Comparison of ENCODE assay signal across 19 cellular contexts in the genomic region with DNA sequence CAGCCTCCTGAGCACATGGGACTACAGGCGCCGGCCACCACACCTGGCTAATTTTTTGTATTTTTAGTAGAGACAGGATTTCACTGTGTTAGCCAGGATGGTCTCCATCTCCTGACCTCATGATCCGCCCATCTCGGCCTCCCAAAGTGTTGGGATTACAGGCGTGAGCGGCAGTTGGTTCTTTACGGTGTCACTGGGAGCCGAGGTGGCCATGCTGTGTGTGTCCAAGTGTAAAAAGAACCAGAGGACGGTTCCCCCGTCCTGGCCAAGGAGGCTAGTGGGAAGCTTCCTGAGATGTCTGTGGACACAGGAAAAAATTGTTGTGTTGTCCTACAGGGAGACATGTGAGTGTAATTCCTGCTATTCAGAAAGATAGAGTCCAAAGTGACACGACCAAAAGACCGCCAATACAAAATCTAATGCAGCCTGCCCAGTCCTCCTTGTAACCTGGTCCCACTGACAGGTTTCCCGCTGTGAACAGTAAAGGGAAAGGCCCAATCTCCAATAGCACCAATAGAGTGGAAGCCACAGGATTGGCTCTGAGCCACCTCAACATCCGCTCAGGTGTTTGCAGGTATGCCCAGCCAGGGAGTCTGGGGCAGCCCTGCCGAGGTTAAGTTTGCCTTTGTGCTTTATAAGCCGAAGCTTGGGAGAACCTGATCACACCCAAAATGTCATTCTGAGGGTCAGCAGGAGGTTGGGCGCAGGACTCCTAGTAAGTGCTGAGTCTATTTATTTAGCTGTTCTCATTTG. TPM values are rescaled to one million over a fixed set of nuclear protein-coding genes. Genes with fewer than 3 reads are reported as not detected.
DNase-seq lines count a peak whose midpoint lies in the region; ATAC-seq and TF ChIP-seq lines count a peak whose summit lies in the region.
"Had no signal": no experiment of that assay in that cellular context is flagged by ENCODE, and none has a peak within 500 bp of the region (broad histone marks: within the 10 kb centered on the region; RNA-seq: fewer than 3 reads in every experiment).

No MANE protein-coding gene starts in this region.

- no peaks in the 10 kb centered on the region for H3K9me3 ChIP-seq in neutrophil
- H3K9me3 ChIP-seq: gastroesophageal sphincter, upper lobe of left lung had no signal

- H3K36me3 ChIP-seq in neutrophil, result no peaks in the 10 kb centered on the region
- H3K36me3 ChIP-seq: cardiac muscle cell, gastroesophageal sphincter, upper lobe of left lung had no signal

- H3K9me3 Mint-ChIP-seq in activated T-cell treated with anti-CD3 and anti-CD28 coated beads, Interleukin-2, amount 50 U/mL, for 24 hours, result no peaks in the 10 kb centered on the region
- H3K9me3 Mint-ChIP-seq in activated CD4-positive, alpha-beta memory T cell treated with anti-CD3 and anti-CD28 coated beads, Interleukin-2, amount 10 ng/mL, durations not matched to agents 7 days and 5 days, result no peaks in the 10 kb centered on the region
- H3K9me3 Mint-ChIP-seq: stimulated activated naive CD8-positive, alpha-beta T cell treated with anti-CD3 and anti-CD28 coated beads, Interleukin-15, amount 100 ng/mL, for 72 hours had no signal

- H3K27ac ChIP-seq in neutrophil, result peak overlapping the region; percentile 73
- H3K27ac ChIP-seq: cardiac muscle cell, gastroesophageal sphincter, upper lobe of left lung had no signal

- no peak for TF ChIP-seq CTCF in neutrophil (IDR thresholded peaks at IDR 0.05)

- peaks cover 98% of the 10 kb centered on the region for H3K4me1 Mint-ChIP-seq in activated T-cell treated with anti-CD3 and anti-CD28 coated beads, Interleukin-2, amount 50 U/mL, for 24 hours (ENCODE audit: low read depth)
- H3K4me1 Mint-ChIP-seq in activated CD4-positive, alpha-beta memory T cell treated with anti-CD3 and anti-CD28 coated beads, Interleukin-2, amount 10 ng/mL, durations not matched to agents 7 days and 5 days, result peaks cover 98% of the 10 kb centered on the region

- H3K4me3 Mint-ChIP-seq in activated T-cell treated with anti-CD3 and anti-CD28 coated beads, Interleukin-2, amount 50 U/mL, for 24 hours, result no peak overlapping the region
- no peak overlapping the region for H3K4me3 Mint-ChIP-seq in activated CD4-positive, alpha-beta memory T cell treated with anti-CD3 and anti-CD28 coated beads, Interleukin-2, amount 10 ng/mL, durations not matched to agents 7 days and 5 days

- H3K4me3 ChIP-seq in neutrophil (ENCODE audit: low read depth in 1 of 2, low read length in 1 of 2), result no peak overlapping the region
- H3K4me3 ChIP-seq: cardiac muscle cell, gastroesophageal sphincter, K562, upper lobe of left lung had no signal

- no peak for DNase-seq in activated T-cell treated with anti-CD3 and anti-CD28 coated beads, Interleukin-2, amount 50 U/mL, for 24 hours
- no peak for DNase-seq in activated T-cell treated with anti-CD3 and anti-CD28 coated beads, Interleukin-2, amount 50 U/mL, for 1 hour
- peak; percentile 39 for DNase-seq in DMS153 treated with DMSO at 0.1 percent for 48 hours (lab: John Stamatoyannopoulos, UW; ENCODE audit: unreplicated experiment)
- DNase-seq in activated CD4-positive, alpha-beta memory T cell treated with anti-CD3 and anti-CD28 coated beads, Interleukin-2, amount 10 ng/mL, durations not matched to agents 7 days and 5 days, result no peak
- DNase-seq in NCI-H446 (lab: John Stamatoyannopoulos, UW), result no peak
- DNase-seq: ACHN; activated CD4-positive, alpha-beta T cell treated with anti-CD3 and anti-CD28 coated beads for 1 hour; amniotic stem cell; DMS79 treated with DMSO at 0.1 percent for 48 hours; dorsolateral prefrontal cortex; NCI-H187 treated with DMSO at 0.1 percent for 48 hours; stimulated activated naive CD8-positive, alpha-beta T cell treated with anti-CD3 and anti-CD28 coated beads, Interleukin-15, amount 100 ng/mL, for 72 hours had no signal

- H3K4me1 ChIP-seq in neutrophil (ENCODE audit: control insufficient read depth in 1 of 2, insufficient read depth in 1 of 2, low read depth in 1 of 2, low read length in 1 of 2), result peaks cover 48 to 80% of the 10 kb centered on the region in 2 experiments

- H3K27ac Mint-ChIP-seq in activated T-cell treated with anti-CD3 and anti-CD28 coated beads, Interleukin-2, amount 50 U/mL, for 24 hours, result peak overlapping the region; percentile 95
- H3K27ac Mint-ChIP-seq in activated CD4-positive, alpha-beta memory T cell treated with anti-CD3 and anti-CD28 coated beads, Interleukin-2, amount 10 ng/mL, durations not matched to agents 7 days and 5 days, result peak overlapping the region; percentile 99

- ATAC-seq in GM21529 (IDR thresholded peaks at IDR 0.05; ENCODE audit: unreplicated experiment) (no peak), GM21526 (IDR thresholded peaks at IDR 0.05; ENCODE audit: low FRiP score, unreplicated experiment) (no peak)
- ATAC-seq: gastroesophageal sphincter; K562; stimulated activated naive CD8-positive, alpha-beta T cell treated with anti-CD3 and anti-CD28 coated beads, Interleukin-15, amount 100 ng/mL, for 72 hours had no signal

- no peaks in the 10 kb centered on the region for H3K27me3 Mint-ChIP-seq in activated T-cell treated with anti-CD3 and anti-CD28 coated beads, Interleukin-2, amount 50 U/mL, for 24 hours
- no peaks in the 10 kb centered on the region for H3K27me3 Mint-ChIP-seq in activated CD4-positive, alpha-beta memory T cell treated with anti-CD3 and anti-CD28 coated beads, Interleukin-2, amount 10 ng/mL, durations not matched to agents 7 days and 5 days
- H3K27me3 Mint-ChIP-seq: stimulated activated naive CD8-positive, alpha-beta T cell treated with anti-CD3 and anti-CD28 coated beads, Interleukin-15, amount 100 ng/mL, for 72 hours had no signal

- H3K27me3 ChIP-seq in neutrophil, result no peaks in the 10 kb centered on the region
- H3K27me3 ChIP-seq: cardiac muscle cell, dorsolateral prefrontal cortex, gastroesophageal sphincter, upper lobe of left lung had no signal

- CTCF ChIA-PET in activated CD4-positive, alpha-beta memory T cell treated with anti-CD3 and anti-CD28 coated beads, Interleukin-2, amount 10 ng/mL, durations not matched to agents 7 days and 5 days (lab: Charles Lee), result interaction anchor here (1.4 to 5.6 kb wide), 6 partner anchors 8 to 208 kb away, joined by 4 to 71 read pairs (median 46); no protein-coding TSS in a partner anchor

- peaks cover 79% of the 10 kb centered on the region for H3K36me3 Mint-ChIP-seq in activated T-cell treated with anti-CD3 and anti-CD28 coated beads, Interleukin-2, amount 50 U/mL, for 24 hours (ENCODE audit: low read depth)
- H3K36me3 Mint-ChIP-seq in activated CD4-positive, alpha-beta memory T cell treated with anti-CD3 and anti-CD28 coated beads, Interleukin-2, amount 10 ng/mL, durations not matched to agents 7 days and 5 days (ENCODE audit: low read depth), result peaks cover 46% of the 10 kb centered on the region

- POLR2A ChIA-PET in activated CD4-positive, alpha-beta memory T cell treated with anti-CD3 and anti-CD28 coated beads, Interleukin-2, amount 10 ng/mL, durations not matched to agents 7 days and 5 days (lab: Charles Lee), result interaction anchor here (1.1 to 7.4 kb wide), 5 partner anchors 9 to 37 kb away, joined by 3 to 105 read pairs (median 30); partner anchors contain the start of gene NCK2

RNA-seq across cellular contexts. Expression of gene NCK2, which starts 40.6 kb away (rescaled TPM):
- 10 to 100 TPM; 70.8 to 75.9 TPM for total RNA-seq in activated CD4-positive, alpha-beta memory T cell treated with anti-CD3 and anti-CD28 coated beads, Interleukin-2, amount 10 ng/mL, durations not matched to agents 7 days and 5 days
